1 cellular context compared by ENCODE assay signal in genomic region chr11:114257621-114258558, GRCh38.
TF ChIP-seq lines count a peak whose summit lies in the region.

No MANE protein-coding gene starts in this region.

TF ChIP-seq in HepG2, 621 proteins besides CTCF, POLR2A, EP300 and RAD21 (continued from another document):
- TF ChIP-seq NR2C2 (CRISPR knock-in tag; IDR thresholded peaks at IDR 0.05; ENCODE audit: borderline replicate concordance): peak; percentile 52
- peak; percentile 26; the same call in 1 of the 2 replicates for TF ChIP-seq ZNF687 (CRISPR knock-in tag; IDR thresholded peaks at IDR 0.05)
- peak; percentile 33; the same call in 1 of the 2 replicates for TF ChIP-seq HIC2 (CRISPR knock-in tag; IDR thresholded peaks at IDR 0.05; ENCODE audit: low read depth)
- TF ChIP-seq ZNF569 (CRISPR knock-in tag; IDR thresholded peaks at IDR 0.05; ENCODE audit: borderline replicate concordance): no peak
- TF ChIP-seq RXRB (CRISPR knock-in tag; IDR thresholded peaks at IDR 0.05; ENCODE audit: borderline replicate concordance): peak; percentile 74
- no peak for TF ChIP-seq MLXIP (CRISPR knock-in tag; IDR thresholded peaks at IDR 0.05; ENCODE audit: borderline replicate concordance)
- peak; percentile 92 for TF ChIP-seq HNRNPL (IDR thresholded peaks at IDR 0.05; ENCODE audit: low read depth, low read length)
- peak; percentile 27 for TF ChIP-seq HNRNPLL (IDR thresholded peaks at IDR 0.05; ENCODE audit: low read depth, low read length, poor library complexity, severe bottlenecking)
- TF ChIP-seq PAXIP1 (CRISPR knock-in tag; conservative IDR thresholded peaks at IDR 0.05): peak; percentile 54
- TF ChIP-seq ZNF292 (CRISPR knock-in tag; IDR thresholded peaks at IDR 0.05; ENCODE audit: borderline replicate concordance, low read depth): no peak
- 0 out of 2 replicates have a peak, but pooled peaks have one; percentile 14 for TF ChIP-seq BCL3 (CRISPR knock-in tag; IDR thresholded peaks at IDR 0.05)
- 0 out of 2 replicates have a peak, but pooled peaks have one; percentile 19 for TF ChIP-seq ZBTB7B (CRISPR knock-in tag; IDR thresholded peaks at IDR 0.05)
- no peak for TF ChIP-seq RORA (CRISPR knock-in tag; IDR thresholded peaks at IDR 0.05)
- TF ChIP-seq FOSL2 (CRISPR knock-in tag; IDR thresholded peaks at IDR 0.05): 0 out of 2 replicates have a peak, but pooled peaks have one; percentile 15
- TF ChIP-seq RARA (CRISPR knock-in tag; IDR thresholded peaks at IDR 0.05): peak; percentile 14; the same call in 1 of the 2 replicates
- TF ChIP-seq PPARG (CRISPR knock-in tag; conservative IDR thresholded peaks at IDR 0.05): peak; percentile 87
- peak; percentile 32; the same call in 1 of the 2 replicates for TF ChIP-seq UBTF (CRISPR knock-in tag; IDR thresholded peaks at IDR 0.05)
- peak; percentile 36; the same call in 1 of the 2 replicates for TF ChIP-seq SALL1 (CRISPR knock-in tag; IDR thresholded peaks at IDR 0.05)
- TF ChIP-seq THRA (CRISPR knock-in tag; IDR thresholded peaks at IDR 0.05; ENCODE audit: borderline replicate concordance): peak; percentile 54; the same call in 1 of the 2 replicates
- TF ChIP-seq KDM5B (CRISPR knock-in tag; IDR thresholded peaks at IDR 0.05; ENCODE audit: borderline replicate concordance): no peak
- TF ChIP-seq DR1 (CRISPR knock-in tag; IDR thresholded peaks at IDR 0.05): 0 out of 2 replicates have a peak, but pooled peaks have one; percentile 14
- peak; percentile 81 for TF ChIP-seq RXRA (CRISPR knock-in tag; IDR thresholded peaks at IDR 0.05)
- no peak for TF ChIP-seq MBD4 (IDR thresholded peaks at IDR 0.05; ENCODE audit: borderline replicate concordance, low read length)
- peak; percentile 81 for TF ChIP-seq ZKSCAN5 (CRISPR knock-in tag; IDR thresholded peaks at IDR 0.05)
- no peak for TF ChIP-seq ZNF672 (CRISPR knock-in tag; IDR thresholded peaks at IDR 0.05)
- TF ChIP-seq SOX6 (IDR thresholded peaks at IDR 0.05): no peak
- TF ChIP-seq SOX6 (CRISPR knock-in tag; IDR thresholded peaks at IDR 0.05): 0 out of 2 replicates have a peak, but pooled peaks have one; percentile 10
